ENCODE assay signal across 24 cellular contexts in the genomic region with DNA sequence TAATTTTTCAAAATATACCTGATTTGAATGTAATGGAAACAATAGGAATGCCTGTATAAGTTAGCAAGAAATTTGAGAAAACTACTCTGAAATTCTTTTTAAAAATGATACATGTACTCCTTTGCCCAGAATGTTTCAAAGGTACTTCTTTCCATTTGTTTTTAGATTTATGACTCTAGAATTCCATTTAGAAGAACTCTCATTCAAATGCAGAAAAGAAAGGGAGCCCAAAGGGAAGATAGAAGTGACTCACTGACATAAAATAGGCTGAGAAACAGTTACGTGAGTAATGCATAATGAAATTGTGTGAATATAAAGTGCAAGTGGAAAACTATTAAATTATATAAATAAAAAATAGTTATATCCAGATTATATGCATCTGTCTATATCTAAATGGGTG.
"Had no signal": no experiment of that assay in that cellular context is flagged by ENCODE, and none has a peak within 500 bp of the region (broad histone marks: within the 10 kb centered on the region; RNA-seq: fewer than 3 reads in every experiment).

No MANE protein-coding gene starts in this region.

- H3K27me3 ChIP-seq: colonic mucosa, dorsolateral prefrontal cortex, esophagus muscularis mucosa, esophagus squamous epithelium, gastrocnemius medialis, gastroesophageal sphincter, heart left ventricle, heart right ventricle, hepatocyte had no signal

- H2AFZ ChIP-seq: hepatocyte had no signal

- H3K79me2 ChIP-seq: hepatocyte had no signal

- H3K36me3 ChIP-seq: colonic mucosa, esophagus muscularis mucosa, esophagus squamous epithelium, gastrocnemius medialis, gastroesophageal sphincter, heart left ventricle, heart right ventricle had no signal

- DNase-seq: colonic mucosa; cortex of kidney; dermis blood vessel endothelial cell; dorsolateral prefrontal cortex; effector CD4-positive, alpha-beta T cell; effector CD8-positive, alpha-beta T cell; effector memory CD4-positive, alpha-beta T cell; effector memory CD8-positive, alpha-beta T cell; endodermal cell; erythroblast; esophagus squamous epithelium; foreskin fibroblast; foreskin melanocyte; gastrocnemius medialis; glutamatergic neuron; head of caudate nucleus; heart left ventricle; heart right ventricle had no signal

- H3K9me3 ChIP-seq: colonic mucosa, esophagus muscularis mucosa, esophagus squamous epithelium, gastrocnemius medialis, gastroesophageal sphincter, heart left ventricle had no signal

- H3K4me1 ChIP-seq: colonic mucosa, esophagus muscularis mucosa, esophagus squamous epithelium, gastrocnemius medialis, gastroesophageal sphincter, heart left ventricle, heart right ventricle had no signal

- H3K27ac ChIP-seq: colonic mucosa, coronary artery, dorsolateral prefrontal cortex, epithelial cell of prostate, esophagus muscularis mucosa, esophagus squamous epithelium, gastrocnemius medialis, gastroesophageal sphincter, heart left ventricle, heart right ventricle, hepatocyte had no signal

- ATAC-seq: effector memory CD8-positive, alpha-beta T cell; esophagus mucosa; gastrocnemius medialis; gastroesophageal sphincter; heart left ventricle; heart right ventricle had no signal

- H3K4me2 ChIP-seq: hepatocyte had no signal

- H3K4me3 ChIP-seq: colonic mucosa, coronary artery, dorsolateral prefrontal cortex, esophagus muscularis mucosa, esophagus squamous epithelium, gastrocnemius medialis, gastroesophageal sphincter, heart left ventricle, heart right ventricle, hepatocyte had no signal
